Comparison of ENCODE assay signal across 25 cellular contexts in the genomic region with DNA sequence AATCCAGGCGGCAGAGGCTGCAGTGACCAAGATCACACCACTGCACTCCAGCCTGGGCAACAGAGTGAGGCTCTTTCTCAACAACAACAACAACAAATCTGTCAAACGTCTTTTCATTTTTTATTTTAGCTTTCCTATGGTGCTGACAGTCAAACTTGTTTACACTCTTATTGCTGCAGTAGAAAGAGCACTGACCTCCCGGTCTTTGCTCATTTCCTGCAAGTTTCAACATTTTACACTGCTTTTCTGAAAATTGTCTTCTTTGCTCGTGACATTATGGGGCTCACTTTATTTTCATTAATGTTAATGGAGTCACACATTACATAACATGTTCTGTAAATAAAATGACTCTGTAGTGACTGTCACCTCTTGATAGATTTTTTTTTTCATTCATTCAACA.
DNase-seq lines count a peak whose midpoint lies in the region; ATAC-seq and TF ChIP-seq lines count a peak whose summit lies in the region.
"Had no signal": no experiment of that assay in that cellular context is flagged by ENCODE, and none has a peak within 500 bp of the region (broad histone marks: within the 10 kb centered on the region; RNA-seq: fewer than 3 reads in every experiment).

No MANE protein-coding gene starts in this region.

- no CpG with 5 or more reads among the region's 4 CpGs for WGBS in neuronal stem cell (ENCODE audit: extremely low coverage in 2 of 2, insufficient read length in 2 of 2, insufficient replicate concordance in 1 of 2), 2 donors

- H3K9me3 ChIP-seq in neutrophil (no peaks in the 10 kb centered on the region), neuronal stem cell (replicated peaks in 1 of 2; ENCODE audit: control insufficient read depth in 2 of 2, insufficient read depth in 1 of 2, low read depth in 1 of 2, low read length in 2 of 2) (no peaks in the 10 kb centered on the region)
- H3K9me3 ChIP-seq: lower lobe of right lung, suprapubic skin had no signal

- H3K27me3 ChIP-seq in neutrophil (no peaks in the 10 kb centered on the region), neuronal stem cell (ENCODE audit: control insufficient read depth in 3 of 3, insufficient read depth in 3 of 3, low read depth in 1 of 3, low read length in 3 of 3) (no peaks in the 10 kb centered on the region)
- H3K27me3 ChIP-seq: neural progenitor cell, suprapubic skin had no signal

- peaks cover 3% of the 10 kb centered on the region for H3K79me1 ChIP-seq in neuronal stem cell (ENCODE audit: low read depth, low read length)

- no peaks in the 10 kb centered on the region for H3K27me3 Mint-ChIP-seq in activated CD4-positive, alpha-beta memory T cell treated with anti-CD3 and anti-CD28 coated beads for 36 hours
- H3K27me3 Mint-ChIP-seq in activated CD4-positive, alpha-beta memory T cell treated with anti-CD3 and anti-CD28 coated beads, Interleukin-2, amount 10 ng/mL, durations not matched to agents 7 days and 5 days: no peaks in the 10 kb centered on the region

- H3K4ac ChIP-seq in neuronal stem cell (ENCODE audit: low read length): no peak overlapping the region

- no peaks in the 10 kb centered on the region for H3K9me3 Mint-ChIP-seq in activated CD4-positive, alpha-beta memory T cell treated with anti-CD3 and anti-CD28 coated beads for 36 hours
- H3K9me3 Mint-ChIP-seq in activated CD4-positive, alpha-beta memory T cell treated with anti-CD3 and anti-CD28 coated beads, Interleukin-2, amount 10 ng/mL, durations not matched to agents 7 days and 5 days: no peaks in the 10 kb centered on the region
- H3K9me3 Mint-ChIP-seq: GM23338, neural progenitor cell, WTC11 had no signal

- H3K36me3 Mint-ChIP-seq in activated CD4-positive, alpha-beta memory T cell treated with anti-CD3 and anti-CD28 coated beads for 36 hours: peaks cover 83% of the 10 kb centered on the region
- peaks cover 96% of the 10 kb centered on the region for H3K36me3 Mint-ChIP-seq in activated CD4-positive, alpha-beta memory T cell treated with anti-CD3 and anti-CD28 coated beads, Interleukin-2, amount 10 ng/mL, durations not matched to agents 7 days and 5 days (ENCODE audit: low read depth)

- no peak overlapping the region for H2AK5ac ChIP-seq in neuronal stem cell (ENCODE audit: low read depth, low read length)

- H3K4me3 Mint-ChIP-seq in activated CD4-positive, alpha-beta memory T cell treated with anti-CD3 and anti-CD28 coated beads for 36 hours: no peak overlapping the region
- H3K4me3 Mint-ChIP-seq in activated CD4-positive, alpha-beta memory T cell treated with anti-CD3 and anti-CD28 coated beads, Interleukin-2, amount 10 ng/mL, durations not matched to agents 7 days and 5 days: no peak overlapping the region
- H3K4me3 Mint-ChIP-seq: GM23338, neural progenitor cell, WTC11 had no signal

- H2BK5ac ChIP-seq in neuronal stem cell (ENCODE audit: low read length): no peak overlapping the region

- H4K8ac ChIP-seq in neuronal stem cell (ENCODE audit: low read depth, low read length): no peak overlapping the region

- H2BK15ac ChIP-seq in neuronal stem cell (ENCODE audit: low read length): no peak overlapping the region

- H3K27ac Mint-ChIP-seq in activated CD4-positive, alpha-beta memory T cell treated with anti-CD3 and anti-CD28 coated beads for 36 hours: peak overlapping the region; percentile 73
- no peak overlapping the region for H3K27ac Mint-ChIP-seq in activated CD4-positive, alpha-beta memory T cell treated with anti-CD3 and anti-CD28 coated beads, Interleukin-2, amount 10 ng/mL, durations not matched to agents 7 days and 5 days
- H3K27ac Mint-ChIP-seq: GM23338, neural progenitor cell, WTC11 had no signal

- no peak for DNase-seq in activated CD4-positive, alpha-beta memory T cell treated with anti-CD3 and anti-CD28 coated beads for 36 hours
- no peak for DNase-seq in activated CD4-positive, alpha-beta memory T cell treated with anti-CD3 and anti-CD28 coated beads, Interleukin-2, amount 10 ng/mL, durations not matched to agents 7 days and 5 days
- DNase-seq in dermis microvascular lymphatic vessel endothelial cell (ENCODE audit: low read depth in 2 of 2): peak; percentile 11 to 55
- no peak for DNase-seq in neuronal stem cell (ENCODE audit: low spot score)
- DNase-seq in cerebellar cortex (ENCODE audit: low spot score): no peak
- DNase-seq: 8988T; activated CD4-positive, alpha-beta T cell treated with anti-CD3 and anti-CD28 coated beads, Interleukin-2, amount 50 U/mL, for 4 hours; activated gamma-delta T cell; lower lobe of right lung; NCI-H1417; NCI-H2029 treated with DMSO at 0.1 percent for 48 hours; NCI-H526; posterior cingulate gyrus; right cardiac atrium; Right ventricle myocardium superior; stimulated activated CD4-positive, alpha-beta T cell treated with anti-CD3 and anti-CD28 coated beads, Interleukin-2, amount 100 ng/mL, for 48 hours; SW 1271 had no signal

- POLR2A ChIA-PET in activated CD4-positive, alpha-beta memory T cell treated with anti-CD3 and anti-CD28 coated beads for 36 hours (lab: Charles Lee): no interaction called here
- POLR2A ChIA-PET in activated CD4-positive, alpha-beta memory T cell treated with anti-CD3 and anti-CD28 coated beads, Interleukin-2, amount 10 ng/mL, durations not matched to agents 7 days and 5 days (lab: Charles Lee): no interaction called here

- H2BK120ac ChIP-seq in neuronal stem cell (ENCODE audit: low read depth, low read length): no peak overlapping the region

- H3K27ac ChIP-seq in neutrophil (peak overlapping the region; percentile 41), neuronal stem cell (replicated peaks; ENCODE audit: low read length) (no peak overlapping the region)
- H3K27ac ChIP-seq: KMS-11, lower lobe of right lung, neural progenitor cell, suprapubic skin had no signal

- intact Hi-C loops in activated CD4-positive, alpha-beta memory T cell treated with anti-CD3 and anti-CD28 coated beads for 36 hours (cut with micrococcal nuclease): no loop called here

- ATAC-seq in GM18505 (IDR thresholded peaks at IDR 0.05; ENCODE audit: unreplicated experiment): no peak
- no peak for ATAC-seq in GM19328 (IDR thresholded peaks at IDR 0.05; ENCODE audit: unreplicated experiment)
- ATAC-seq: GM23338, lower lobe of right lung, right cardiac atrium, WTC11 had no signal

- no peak overlapping the region for H2BK12ac ChIP-seq in neuronal stem cell (ENCODE audit: low read length)

- H3K14ac ChIP-seq in neuronal stem cell (ENCODE audit: low read length): no peak overlapping the region

- no peak overlapping the region for H3K18ac ChIP-seq in neuronal stem cell (ENCODE audit: low read length)

- peaks cover 11 to 15% of the 10 kb centered on the region in 2 experiments for H3K4me1 ChIP-seq in neutrophil (ENCODE audit: control insufficient read depth in 1 of 2, insufficient read depth in 1 of 2, low read depth in 1 of 2, low read length in 1 of 2)
- H3K4me1 ChIP-seq in neuronal stem cell (ENCODE audit: control insufficient read depth in 2 of 2, insufficient read depth in 1 of 2, low read depth in 1 of 2, low read length in 2 of 2): peaks cover 0 to 8% of the 10 kb centered on the region in 2 donors
- H3K4me1 ChIP-seq: lower lobe of right lung, neural progenitor cell, suprapubic skin had no signal

- H3K4me3 ChIP-seq in neutrophil (ENCODE audit: low read depth in 1 of 2, low read length in 1 of 2) (no peak overlapping the region), neuronal stem cell (ENCODE audit: low read length in 2 of 2) (no peak overlapping the region)
- H3K4me3 ChIP-seq: GM23338, lower lobe of right lung, neural progenitor cell, suprapubic skin had no signal

- no peak overlapping the region for H3K23ac ChIP-seq in neuronal stem cell (ENCODE audit: low read depth, low read length, poor library complexity)

- H3K36me3 ChIP-seq in neutrophil (peaks cover 100% of the 10 kb centered on the region), neuronal stem cell (replicated peaks in 1 of 2; ENCODE audit: control insufficient read depth in 2 of 2, insufficient read depth in 2 of 2, low read length in 2 of 2) (peaks cover 6 to 13% of the 10 kb centered on the region in 2 donors)
- H3K36me3 ChIP-seq: neural progenitor cell had no signal

- no peak overlapping the region for H4K91ac ChIP-seq in neuronal stem cell (ENCODE audit: low read depth, low read length, poor library complexity)

- peaks cover 66% of the 10 kb centered on the region for H3K4me1 Mint-ChIP-seq in activated CD4-positive, alpha-beta memory T cell treated with anti-CD3 and anti-CD28 coated beads for 36 hours (ENCODE audit: low read depth)
- H3K4me1 Mint-ChIP-seq in activated CD4-positive, alpha-beta memory T cell treated with anti-CD3 and anti-CD28 coated beads, Interleukin-2, amount 10 ng/mL, durations not matched to agents 7 days and 5 days: peaks cover 13% of the 10 kb centered on the region

- H3K4me2 ChIP-seq in neuronal stem cell (ENCODE audit: insufficient read depth, low read length, poor library complexity, severe bottlenecking): no peak overlapping the region
- H3K4me2 ChIP-seq: GM23338, KMS-11, neural progenitor cell had no signal

- TF ChIP-seq CTCF in neutrophil (IDR thresholded peaks at IDR 0.05): no peak

- no peak overlapping the region for H2AFZ ChIP-seq in neuronal stem cell (ENCODE audit: low read length)
- H2AFZ ChIP-seq: GM23338, neural progenitor cell had no signal

- CTCF ChIA-PET in activated CD4-positive, alpha-beta memory T cell treated with anti-CD3 and anti-CD28 coated beads for 36 hours (lab: Charles Lee): interaction anchor here (0.6 to 1.3 kb wide), 2 partner anchors 25 to 118 kb away, joined by 3 to 4 read pairs; no protein-coding TSS in a partner anchor
- CTCF ChIA-PET in activated CD4-positive, alpha-beta memory T cell treated with anti-CD3 and anti-CD28 coated beads, Interleukin-2, amount 10 ng/mL, durations not matched to agents 7 days and 5 days (lab: Charles Lee): interaction anchor here (0.7 kb wide), 1 partner anchor 17 kb away, joined by 3 read pairs; no protein-coding TSS in a partner anchor

- peak; percentile 12 for TF ChIP-seq POLR2A in GM18505 (IDR thresholded peaks at IDR 0.05; ENCODE audit: borderline replicate concordance, extremely low read depth, insufficient read depth, insufficient read length)

- H3K9ac ChIP-seq in neuronal stem cell (ENCODE audit: low read depth, low read length, poor library complexity): no peak overlapping the region
- H3K9ac ChIP-seq: KMS-11, neural progenitor cell had no signal

Comparison
In these comparisons a context has a peak if more than half of its experiments do, and no peak if none do; other contexts are left out.
1. DNase-seq: peak in dermis microvascular lymphatic vessel endothelial cell (2 of 2); none in activated CD4-positive, alpha-beta memory T cell treated with anti-CD3 and anti-CD28 coated beads for 36 hours (single experiment), activated CD4-positive, alpha-beta memory T cell treated with anti-CD3 and anti-CD28 coated beads, Interleukin-2, amount 10 ng/mL, durations not matched to agents 7 days and 5 days (single experiment), neuronal stem cell (single experiment) and cerebellar cortex (single experiment).